Comparison of ENCODE assay signal across 25 cellular contexts in genomic region chr13:30192320-30193093, GRCh38.
DNase-seq lines count a peak whose midpoint lies in the region; TF ChIP-seq lines count a peak whose summit lies in the region.
"Had no signal": no experiment of that assay in that cellular context is flagged by ENCODE, and none has a peak within 500 bp of the region (broad histone marks: within the 10 kb centered on the region; RNA-seq: fewer than 3 reads in every experiment).

No MANE protein-coding gene starts in this region.

- H3K9me2 ChIP-seq in MM.1S (replicated peaks; ENCODE audit: insufficient read depth, low read length), result no peaks in the 10 kb centered on the region

- H3K27me3 Mint-ChIP-seq in brain, result no peaks in the 10 kb centered on the region
- H3K27me3 Mint-ChIP-seq: activated B cell treated with CpG ODN at 0.5 μM for 24 hours; activated naive CD4-positive, alpha-beta T cell treated with anti-CD3 and anti-CD28 coated beads, Interleukin-2, amount 50 U/mL, for 24 hours; naive B cell; stimulated activated naive CD8-positive, alpha-beta T cell treated with anti-CD3 and anti-CD28 coated beads, Interleukin-15, Interleukin-2, amounts not matched to agents 100 ng/mL and 50 ng/mL, for 24 hours; type B pancreatic cell had no signal

- peak overlapping the region; percentile 23; the same call in 1 of the 2 replicates for H3K27ac ChIP-seq in MM.1S (ENCODE audit: low read length)
- no peak overlapping the region for H3K27ac ChIP-seq in osteoblast (ENCODE audit: low read depth, low read length)
- H3K27ac ChIP-seq: colonic mucosa, ovary, sigmoid colon had no signal

- H3K27ac Mint-ChIP-seq in brain, result peak overlapping the region in 3 of 5 experiments; percentile 41 to 68 (median 57)
- H3K27ac Mint-ChIP-seq: activated B cell treated with CpG ODN at 0.5 μM for 24 hours; activated CD8-positive, alpha-beta T cell treated with anti-CD3 and anti-CD28 coated beads, Interleukin-2, amount 10 ng/mL, durations not matched to agents 7 days and 5 days; activated naive CD4-positive, alpha-beta T cell treated with anti-CD3 and anti-CD28 coated beads, Interleukin-2, amount 50 U/mL, for 24 hours; activated T-cell treated with anti-CD3 and anti-CD28 coated beads, Interleukin-2, amount 50 U/mL, for 72 hours; stimulated activated naive CD8-positive, alpha-beta T cell treated with anti-CD3 and anti-CD28 coated beads, Interleukin-15, Interleukin-2, amounts not matched to agents 100 ng/mL and 50 ng/mL, for 24 hours; T-helper 2 cell treated with Interferon-gamma antibody and Interleukin-4, amounts not matched to agents 5 μg/mL and 100 μg/mL, for 36 hours; type B pancreatic cell had no signal

- H3K9ac ChIP-seq in MM.1S (ENCODE audit: low read length), result no peak overlapping the region

- H3K4me1 ChIP-seq in MM.1S (ENCODE audit: low read length) (0 out of 2 replicates have a peak, but pooled peaks cover 6% of the 10 kb centered on the region), osteoblast (ENCODE audit: insufficient read depth, low read length) (peaks cover 4% of the 10 kb centered on the region)
- H3K4me1 ChIP-seq: colonic mucosa, sigmoid colon had no signal

- no peaks in the 10 kb centered on the region for H3K9me3 ChIP-seq in MM.1S (replicated peaks; ENCODE audit: insufficient read depth, low read length)
- no peaks in the 10 kb centered on the region for H3K9me3 ChIP-seq in osteoblast (ENCODE audit: low read depth, low read length)
- H3K9me3 ChIP-seq: colonic mucosa, ovary, sigmoid colon had no signal

- H3K4me3 Mint-ChIP-seq in brain, result no peak overlapping the region
- H3K4me3 Mint-ChIP-seq: activated B cell treated with CpG ODN at 0.5 μM for 24 hours; activated CD8-positive, alpha-beta T cell treated with anti-CD3 and anti-CD28 coated beads, Interleukin-2, amount 10 ng/mL, durations not matched to agents 7 days and 5 days; activated naive CD4-positive, alpha-beta T cell treated with anti-CD3 and anti-CD28 coated beads, Interleukin-2, amount 50 U/mL, for 24 hours; activated T-cell treated with anti-CD3 and anti-CD28 coated beads, Interleukin-2, amount 50 U/mL, for 72 hours; naive B cell; stimulated activated naive CD8-positive, alpha-beta T cell treated with anti-CD3 and anti-CD28 coated beads, Interleukin-15, Interleukin-2, amounts not matched to agents 100 ng/mL and 50 ng/mL, for 24 hours; T-helper 2 cell treated with Interferon-gamma antibody and Interleukin-4, amounts not matched to agents 5 μg/mL and 100 μg/mL, for 36 hours; type B pancreatic cell had no signal

- H3K4me1 Mint-ChIP-seq in brain, result peaks cover 63% of the 10 kb centered on the region
- H3K4me1 Mint-ChIP-seq: activated naive CD4-positive, alpha-beta T cell treated with anti-CD3 and anti-CD28 coated beads, Interleukin-2, amount 50 U/mL, for 24 hours; naive B cell had no signal

- H4K20me1 ChIP-seq in MM.1S (ENCODE audit: insufficient read depth, low read length) (no peaks in the 10 kb centered on the region), osteoblast (ENCODE audit: insufficient read depth, low read length) (no peaks in the 10 kb centered on the region)

- DNase-seq in NCI-H2227 (lab: John Stamatoyannopoulos, UW; ENCODE audit: unreplicated experiment) (peak; percentile 3), NCI-H2227 treated with DMSO at 0.1 percent for 48 hours (lab: John Stamatoyannopoulos, UW) (no peak), MM.1S (peak; percentile 68), smooth muscle cell of the brain vasculature (ENCODE audit: low read depth, low spot score) (peak; percentile 31), osteoblast (ENCODE audit: insufficient read length, low spot score, missing footprints) (no peak), NCI-H2029 (lab: John Stamatoyannopoulos, UW) (no peak), COR-L47 (lab: John Stamatoyannopoulos, UW) (no peak)
- DNase-seq: activated B cell treated with CpG ODN at 0.5 μM for 24 hours; activated CD8-positive, alpha-beta T cell treated with anti-CD3 and anti-CD28 coated beads, Interleukin-2, amount 10 ng/mL, durations not matched to agents 7 days and 5 days; activated T-cell treated with anti-CD3 and anti-CD28 coated beads, Interleukin-2, amount 50 U/mL, for 72 hours; C1 segment of cervical spinal cord; colonic mucosa; hippocampal formation; naive B cell; NCI-H2029 treated with DMSO at 0.1 percent for 48 hours; NCI-H524; OCI-M1; ovary; sigmoid colon; stimulated activated CD4-positive, alpha-beta T cell treated with anti-CD3 and anti-CD28 coated beads, Interleukin-2, amount 100 ng/mL, for 24 hours had no signal

- H3K36me3 Mint-ChIP-seq in brain, result no peaks in the 10 kb centered on the region
- H3K36me3 Mint-ChIP-seq: activated naive CD4-positive, alpha-beta T cell treated with anti-CD3 and anti-CD28 coated beads, Interleukin-2, amount 50 U/mL, for 24 hours; naive B cell; type B pancreatic cell had no signal

- no peak overlapping the region for H2AFZ ChIP-seq in MM.1S (ENCODE audit: low read length)
- H2AFZ ChIP-seq in osteoblast (ENCODE audit: low read length), result no peak overlapping the region

- H3K4me2 ChIP-seq in MM.1S (ENCODE audit: low read depth, low read length) (peak overlapping the region; percentile 29; the same call in 1 of the 2 replicates), osteoblast (ENCODE audit: insufficient read depth, low read length) (no peak overlapping the region)

- TF ChIP-seq CTCF in MM.1S (IDR thresholded peaks at IDR 0.05; ENCODE audit: low read length) (no peak), brain (conservative IDR thresholded peaks at IDR 0.05) (no peak), osteoblast (IDR thresholded peaks at IDR 0.05; ENCODE audit: extremely low read depth, low read depth, low read length) (no peak)

- no peaks in the 10 kb centered on the region for H3K79me2 ChIP-seq in MM.1S (ENCODE audit: low read length)
- no peaks in the 10 kb centered on the region for H3K79me2 ChIP-seq in osteoblast (ENCODE audit: insufficient read depth, low read length)

- no peaks in the 10 kb centered on the region for H3F3A ChIP-seq in MM.1S (ENCODE audit: insufficient read depth, low read length)

- no peaks in the 10 kb centered on the region for H3K36me3 ChIP-seq in MM.1S (replicated peaks; ENCODE audit: insufficient read depth, low read length)
- H3K36me3 ChIP-seq in osteoblast (ENCODE audit: insufficient read depth, low read length), result no peaks in the 10 kb centered on the region
- H3K36me3 ChIP-seq: colonic mucosa, ovary, sigmoid colon had no signal

- no peaks in the 10 kb centered on the region for H3K27me3 ChIP-seq in MM.1S (replicated peaks; ENCODE audit: insufficient read depth, low read length)
- no peaks in the 10 kb centered on the region for H3K27me3 ChIP-seq in osteoblast (ENCODE audit: insufficient read depth, low read length)
- H3K27me3 ChIP-seq: colonic mucosa, ovary, sigmoid colon had no signal

- H3K9me3 Mint-ChIP-seq in brain, result no peaks in the 10 kb centered on the region
- H3K9me3 Mint-ChIP-seq: activated B cell treated with CpG ODN at 0.5 μM for 24 hours; activated naive CD4-positive, alpha-beta T cell treated with anti-CD3 and anti-CD28 coated beads, Interleukin-2, amount 50 U/mL, for 24 hours; activated T-cell treated with anti-CD3 and anti-CD28 coated beads, Interleukin-2, amount 50 U/mL, for 72 hours; naive B cell; stimulated activated naive CD8-positive, alpha-beta T cell treated with anti-CD3 and anti-CD28 coated beads, Interleukin-15, Interleukin-2, amounts not matched to agents 100 ng/mL and 50 ng/mL, for 24 hours; T-helper 2 cell treated with Interferon-gamma antibody and Interleukin-4, amounts not matched to agents 5 μg/mL and 100 μg/mL, for 36 hours; type B pancreatic cell had no signal

- H3K4me3 ChIP-seq in MM.1S (ENCODE audit: low read length) (no peak overlapping the region), osteoblast (ENCODE audit: insufficient read depth, low read length) (no peak overlapping the region)
- H3K4me3 ChIP-seq: colonic mucosa, ovary, sigmoid colon had no signal

Comparison
In these comparisons a context has a peak if more than half of its experiments do, and no peak if none do; other contexts are left out.
1. DNase-seq: peak in NCI-H2227 (single experiment), MM.1S (single experiment) and smooth muscle cell of the brain vasculature (single experiment); none in NCI-H2227 treated with DMSO at 0.1 percent for 48 hours (single experiment), osteoblast (single experiment), NCI-H2029 (single experiment) and COR-L47 (single experiment).